ENCODE assay signal across 8 cellular contexts in genomic region chr5:133930061-133930823, GRCh38. TPM values are rescaled to one million over a fixed set of nuclear protein-coding genes. Genes with fewer than 3 reads are reported as not detected.
DNase-seq lines count a peak whose midpoint lies in the region; ATAC-seq lines count a peak whose summit lies in the region.

No MANE protein-coding gene starts in this region.

- DNase-seq in KBM-7: peak; percentile 58
- peak; percentile 50 for DNase-seq in activated T-helper 9 cell treated with anti-CD3 and anti-CD28 coated beads, Interleukin-2, amount 50 U/mL, for 16 hours (ENCODE audit: low read depth)
- DNase-seq in naive B cell: peak; percentile 76
- DNase-seq in ureter (ENCODE audit: low spot score): peak; percentile 51
- no peak for DNase-seq in NCI-H526 treated with DMSO at 0.1 percent for 48 hours (lab: John Stamatoyannopoulos, UW)
- DNase-seq in HK-2 (ENCODE audit: unreplicated experiment): no peak
- DNase-seq in NCI-H187 treated with DMSO at 0.1 percent for 48 hours (lab: John Stamatoyannopoulos, UW): no peak

- peaks cover 76 to 96% (median 93%) of the 10 kb centered on the region in 3 donors for H3K4me1 Mint-ChIP-seq in naive B cell

- peak overlapping the region; percentile 48 to 88 (median 76) for H3K4me3 Mint-ChIP-seq in naive B cell

- in situ Hi-C loops in KBM-7 (cut with MboI; ENCODE audit: low pct_unique_long_range_greater_than_20kb, low sequenced_read_pairs): no loop called here

- no peaks in the 10 kb centered on the region for H3K27me3 Mint-ChIP-seq in naive B cell

- H3K36me3 Mint-ChIP-seq in naive B cell: no peaks in the 10 kb centered on the region

- peak overlapping the region; percentile 93 to 100 (median 99) for H3K27ac Mint-ChIP-seq in naive B cell

- H3K9me3 Mint-ChIP-seq in naive B cell: peaks cover 0 to 2% (median 0%) of the 10 kb centered on the region in 7 donors

- ATAC-seq in GM19023 (IDR thresholded peaks at IDR 0.05; ENCODE audit: unreplicated experiment): peak; percentile 54
- ATAC-seq in naive B cell (ENCODE audit: low read depth in 2 of 2): peak; percentile 27 to 38

RNA-seq across cellular contexts. Expression of gene C5orf15, which starts 38.2 kb away (rescaled TPM):
- 10 to 100 TPM; 37.2 to 44.3 (median 41.2) TPM for polyA plus RNA-seq in naive B cell (ENCODE audit: low read depth in 6 of 6)
- total RNA-seq in ureter: 28.0 TPM

Comparison
In these comparisons a context has a peak if more than half of its experiments do, and no peak if none do; other contexts are left out.
1. DNase-seq: peak in KBM-7 (single experiment), activated T-helper 9 cell treated with anti-CD3 and anti-CD28 coated beads, Interleukin-2, amount 50 U/mL, for 16 hours (single experiment), naive B cell (single experiment) and ureter (single experiment); none in NCI-H526 treated with DMSO at 0.1 percent for 48 hours (single experiment), HK-2 (single experiment) and NCI-H187 treated with DMSO at 0.1 percent for 48 hours (single experiment).